20 cellular contexts compared by ENCODE assay signal in genomic region chr9:88810826-88811225, GRCh38.
"Had no signal": no experiment of that assay in that cellular context is flagged by ENCODE, and none has a peak within 500 bp of the region (broad histone marks: within the 10 kb centered on the region; RNA-seq: fewer than 3 reads in every experiment).

No MANE protein-coding gene starts in this region.

- FAIRE-seq: TTC549 had no signal

- H3K27me3 ChIP-seq: brain microvascular endothelial cell had no signal

- DNase-seq: activated B cell treated with CpG ODN at 0.5 μM for 24 hours; activated CD4-positive, alpha-beta T cell treated with anti-CD3 and anti-CD28 coated beads for 1 hour; activated CD4-positive, alpha-beta T cell treated with anti-CD3 and anti-CD28 coated beads, Interleukin-2, amount 10 ng/mL, durations not matched to agents 24 days and 14 days; activated CD4-positive, alpha-beta T cell treated with anti-CD3 and anti-CD28 coated beads, Interleukin-2, amount 50 U/mL, for 48 hours; activated gamma-delta T cell treated with Interleukin-2 at 50 U/mL for 16 hours; activated naive CD4-positive, alpha-beta T cell treated with anti-CD3 and anti-CD28 coated beads, Interleukin-2, amount 10 ng/mL, durations not matched to agents 7 days and 5 days; activated naive CD8-positive, alpha-beta T cell treated with anti-CD3 and anti-CD28 coated beads for 36 hours; activated T-cell treated with anti-CD3 and anti-CD28 coated beads, Interleukin-2, amount 50 U/mL, for 72 hours; brain microvascular endothelial cell; NCI-H1092 treated with DMSO at 0.1 percent for 48 hours; NCI-H1436; NCI-H1694 treated with DMSO at 0.1 percent for 48 hours; NCI-H2029 treated with DMSO at 0.1 percent for 48 hours; NCI-H510A treated with DMSO at 0.1 percent for 48 hours; PC-9; SIG-M5; T-helper 17 cell; T-helper 9 cell had no signal

- H3K27ac ChIP-seq: brain microvascular endothelial cell, KMS-11, PC-9 had no signal

- H3K4me3 ChIP-seq: PC-9 had no signal

- H3K9ac ChIP-seq: KMS-11 had no signal

- ATAC-seq: activated T-cell treated with anti-CD3 and anti-CD28 coated beads, Interleukin-2, amount 50 U/mL, for 72 hours; T-helper 17 cell had no signal

- H2AFZ ChIP-seq: PC-9 had no signal

- H3K36me3 ChIP-seq: brain microvascular endothelial cell had no signal

- H3K4me2 ChIP-seq: KMS-11, PC-9 had no signal
